ENCODE assay signal across 2 cellular contexts in the genomic region with DNA sequence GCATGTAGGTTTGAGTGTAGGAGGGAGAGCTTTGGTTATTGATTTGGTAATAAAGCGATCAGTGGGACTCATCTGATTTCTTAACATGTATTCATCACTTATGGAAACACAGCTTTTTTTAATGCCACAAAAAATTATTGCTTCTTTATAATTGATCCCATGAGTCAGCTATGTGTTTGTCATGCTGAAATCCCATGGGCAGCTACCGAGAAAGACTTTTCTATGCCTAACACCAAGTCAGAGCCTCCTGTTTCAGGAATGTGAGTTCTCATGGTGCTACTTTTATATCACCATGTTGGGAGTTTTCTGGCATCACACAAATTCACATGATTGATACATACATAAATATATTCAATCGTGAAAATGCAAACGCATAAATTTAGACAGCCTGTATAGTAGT.
TF ChIP-seq lines count a peak whose summit lies in the region.

No MANE protein-coding gene starts in this region.

TF ChIP-seq in liver, 16 proteins besides CTCF, POLR2A, EP300 and RAD21 (continued from another document):
- TF ChIP-seq REST (IDR thresholded peaks at IDR 0.05) (no peak), HNF4G (IDR thresholded peaks at IDR 0.05) (no peak), NR2F2 (IDR thresholded peaks at IDR 0.05) (no peak), EGR1 (IDR thresholded peaks at IDR 0.05; ENCODE audit: low read depth in 2 of 2) (no peak), TAF1 (conservative IDR thresholded peaks at IDR 0.05) (no peak), ATF3 (IDR thresholded peaks at IDR 0.05) (no peak), SP1 (IDR thresholded peaks at IDR 0.05) (no peak), MAX (IDR thresholded peaks at IDR 0.05) (no peak), RXRA (IDR thresholded peaks at IDR 0.05) (no peak), GABPA (IDR thresholded peaks at IDR 0.05 in 1 of 2, conservative IDR thresholded peaks at IDR 0.05 in 1 of 2) (no peak), ZBTB33 (IDR thresholded peaks at IDR 0.05) (no peak), FOXA2 (IDR thresholded peaks at IDR 0.05) (no peak), JUND (IDR thresholded peaks at IDR 0.05) (no peak)
TF ChIP-seq in liver: peak in this region for 0.

TF ChIP-seq in HepG2, 621 proteins besides CTCF, POLR2A, EP300 and RAD21 (continued from another document):
- no peak for TF ChIP-seq RFXAP (CRISPR knock-in tag; IDR thresholded peaks at IDR 0.05; ENCODE audit: borderline replicate concordance)
